Comparison of ENCODE assay signal across 11 cellular contexts in the genomic region with DNA sequence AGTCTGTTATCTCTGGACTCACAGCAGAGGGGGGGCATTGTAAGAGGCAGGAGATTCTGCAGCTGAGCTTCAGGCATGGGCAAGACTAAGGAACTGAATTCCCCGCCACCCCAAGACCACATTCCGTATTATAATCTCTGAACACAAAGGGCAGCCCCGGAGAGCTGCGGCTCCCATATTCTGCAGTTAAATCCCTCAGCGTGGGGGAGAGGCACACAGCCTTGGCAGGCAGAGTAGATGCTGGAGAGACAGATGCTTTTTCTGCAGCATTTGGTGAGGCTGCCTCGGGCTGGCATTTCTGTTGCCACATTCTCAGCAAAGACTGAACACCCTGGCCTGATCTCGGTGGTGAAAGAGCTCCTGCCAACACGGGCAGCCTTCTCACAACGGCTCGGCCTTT. TPM values are rescaled to one million over a fixed set of nuclear protein-coding genes. Genes with fewer than 3 reads are reported as not detected.
DNase-seq lines count a peak whose midpoint lies in the region; ATAC-seq lines count a peak whose summit lies in the region.
"Had no signal": no experiment of that assay in that cellular context is flagged by ENCODE, and none has a peak within 500 bp of the region (broad histone marks: within the 10 kb centered on the region; RNA-seq: fewer than 3 reads in every experiment).

No MANE protein-coding gene starts in this region.

- H3K4me3 ChIP-seq in HUES48 (ENCODE audit: low read depth, low read length) (peak overlapping the region; percentile 6), skeletal muscle tissue (ENCODE audit: low read length in 3 of 3) (no peak overlapping the region)

- peaks cover 84% of the 10 kb centered on the region for H3K36me3 ChIP-seq in HUES48 (ENCODE audit: control insufficient read depth, insufficient read depth, low read length)
- peaks cover 3 to 6% (median 4%) of the 10 kb centered on the region in 3 donors for H3K36me3 ChIP-seq in skeletal muscle tissue (ENCODE audit: control insufficient read depth in 3 of 3, insufficient read depth in 3 of 3, low read length in 3 of 3)

- H3K4me1 ChIP-seq in HUES48 (ENCODE audit: control insufficient read depth, insufficient read depth, low read length) (peaks cover 24% of the 10 kb centered on the region), skeletal muscle tissue (ENCODE audit: control insufficient read depth in 3 of 3, insufficient read depth in 3 of 3, low read length in 3 of 3) (no peaks in the 10 kb centered on the region)

- POLR2A ChIA-PET in naive thymus-derived CD8-positive, alpha-beta T cell (lab: Charles Lee), result no interaction called here

- H3K27ac Mint-ChIP-seq in naive thymus-derived CD8-positive, alpha-beta T cell, result peak overlapping the region in 1 of 10 donors; percentile 62
- H3K27ac Mint-ChIP-seq: memory B cell had no signal

- no peak overlapping the region for H3K4me3 Mint-ChIP-seq in naive thymus-derived CD8-positive, alpha-beta T cell
- H3K4me3 Mint-ChIP-seq: CD4-positive, CD25-positive, alpha-beta regulatory T cell; memory B cell; stimulated activated naive CD8-positive, alpha-beta T cell treated with anti-CD3 and anti-CD28 coated beads, Interleukin-15, amount 100 ng/mL, for 72 hours had no signal

- H3K9ac ChIP-seq in HUES48 (ENCODE audit: low read depth, low read length) (no peak overlapping the region), skeletal muscle tissue (ENCODE audit: low read depth in 1 of 3, low read length in 3 of 3) (peak overlapping the region in 2 of 3 donors; percentile 10 to 50)

- H3K27me3 ChIP-seq in HUES48 (ENCODE audit: control insufficient read depth, insufficient read depth, low read length) (no peaks in the 10 kb centered on the region), skeletal muscle tissue (ENCODE audit: control insufficient read depth in 3 of 3, insufficient read depth in 3 of 3, low read length in 3 of 3) (no peaks in the 10 kb centered on the region)

- H3K9me3 ChIP-seq in HUES48 (ENCODE audit: control insufficient read depth, insufficient read depth, low read length) (no peaks in the 10 kb centered on the region), skeletal muscle tissue (ENCODE audit: control insufficient read depth in 3 of 3, low read length in 3 of 3) (no peaks in the 10 kb centered on the region)

- peak; percentile 14 for ATAC-seq in left lobe of liver
- ATAC-seq in naive thymus-derived CD8-positive, alpha-beta T cell, result no peak
- ATAC-seq: stimulated activated naive CD8-positive, alpha-beta T cell treated with anti-CD3 and anti-CD28 coated beads, Interleukin-15, amount 100 ng/mL, for 72 hours had no signal

- H3K4me1 Mint-ChIP-seq in naive thymus-derived CD8-positive, alpha-beta T cell, result peaks cover 0 to 2% (median 0%) of the 10 kb centered on the region in 4 donors

- no peaks in the 10 kb centered on the region for H3K9me3 Mint-ChIP-seq in naive thymus-derived CD8-positive, alpha-beta T cell
- H3K9me3 Mint-ChIP-seq: memory B cell; stimulated activated naive CD8-positive, alpha-beta T cell treated with anti-CD3 and anti-CD28 coated beads, Interleukin-15, amount 100 ng/mL, for 72 hours had no signal

- H3K27ac ChIP-seq in HUES48 (ENCODE audit: low read depth, low read length) (peak overlapping the region; percentile 86), skeletal muscle tissue (ENCODE audit: low read depth, low read length) (no peak overlapping the region)

- DNase-seq in astrocyte of the hippocampus (ENCODE audit: low read depth, low spot score), result peak; percentile 69
- no peak for DNase-seq in left lobe of liver (ENCODE audit: low spot score)
- DNase-seq in activated gamma-delta T cell (lab: John Stamatoyannopoulos, UW), result no peak
- no peak for DNase-seq in naive thymus-derived CD8-positive, alpha-beta T cell
- DNase-seq in HuH-7 (ENCODE audit: low spot score), result no peak
- DNase-seq: activated T-cell treated with anti-CD3 and anti-CD28 coated beads, Interleukin-2, amount 50 U/mL, for 1 hour; CD4-positive, CD25-positive, alpha-beta regulatory T cell; stimulated activated naive CD8-positive, alpha-beta T cell treated with anti-CD3 and anti-CD28 coated beads, Interleukin-15, amount 100 ng/mL, for 72 hours had no signal

- no peaks in the 10 kb centered on the region for H3K27me3 Mint-ChIP-seq in naive thymus-derived CD8-positive, alpha-beta T cell
- H3K27me3 Mint-ChIP-seq: CD4-positive, CD25-positive, alpha-beta regulatory T cell; memory B cell; stimulated activated naive CD8-positive, alpha-beta T cell treated with anti-CD3 and anti-CD28 coated beads, Interleukin-15, amount 100 ng/mL, for 72 hours had no signal

- peaks cover 0 to 11% (median 0%) of the 10 kb centered on the region in 3 donors for H3K36me3 Mint-ChIP-seq in naive thymus-derived CD8-positive, alpha-beta T cell
- H3K36me3 Mint-ChIP-seq: memory B cell had no signal

RNA-seq across cellular contexts. Expression of a gene that starts 12.9 kb away (rescaled TPM):
- 3.3 TPM for total RNA-seq in left lobe of liver
- 6.3 TPM for total RNA-seq in skeletal muscle tissue
- 10 to 100 TPM in 1 of 2 experiments, 1 to 10 TPM in 1; 7.5 to 10.9 TPM for total RNA-seq in naive thymus-derived CD8-positive, alpha-beta T cell
- polyA plus RNA-seq in naive thymus-derived CD8-positive, alpha-beta T cell, result 1 to 10 TPM; 1.7 to 2.4 (median 2.1) TPM

RNA-seq across cellular contexts. Expression of a gene that starts 15.0 kb away (rescaled TPM):
- total RNA-seq in left lobe of liver (30.2 TPM), skeletal muscle tissue (16.2 TPM)
- total RNA-seq in naive thymus-derived CD8-positive, alpha-beta T cell, result 10 to 100 TPM; 38.3 to 38.6 TPM
- polyA plus RNA-seq in naive thymus-derived CD8-positive, alpha-beta T cell, result 10 to 100 TPM; 11.8 to 20.4 (median 12.3) TPM

RNA-seq across cellular contexts. Expression of a gene that starts 42.2 kb away (rescaled TPM):
- total RNA-seq in left lobe of liver, result 73.5 TPM
- 89.8 TPM for total RNA-seq in skeletal muscle tissue
- total RNA-seq in naive thymus-derived CD8-positive, alpha-beta T cell, result 10 to 100 TPM; 61.3 to 75.2 TPM
- polyA plus RNA-seq in naive thymus-derived CD8-positive, alpha-beta T cell, result 1 to 10 TPM; 2.4 to 6.6 (median 3.9) TPM

RNA-seq across cellular contexts. Expression of a gene that starts 56.7 kb away (rescaled TPM):
- total RNA-seq in left lobe of liver, result 16.8 TPM
- total RNA-seq in skeletal muscle tissue, result 33.9 TPM
- 10 to 100 TPM; 35.5 to 40.0 TPM for total RNA-seq in naive thymus-derived CD8-positive, alpha-beta T cell
- polyA plus RNA-seq in naive thymus-derived CD8-positive, alpha-beta T cell, result 10 to 100 TPM; 15.0 to 25.3 (median 19.0) TPM
